ENCODE assay signal across 15 cellular contexts in the genomic region with DNA sequence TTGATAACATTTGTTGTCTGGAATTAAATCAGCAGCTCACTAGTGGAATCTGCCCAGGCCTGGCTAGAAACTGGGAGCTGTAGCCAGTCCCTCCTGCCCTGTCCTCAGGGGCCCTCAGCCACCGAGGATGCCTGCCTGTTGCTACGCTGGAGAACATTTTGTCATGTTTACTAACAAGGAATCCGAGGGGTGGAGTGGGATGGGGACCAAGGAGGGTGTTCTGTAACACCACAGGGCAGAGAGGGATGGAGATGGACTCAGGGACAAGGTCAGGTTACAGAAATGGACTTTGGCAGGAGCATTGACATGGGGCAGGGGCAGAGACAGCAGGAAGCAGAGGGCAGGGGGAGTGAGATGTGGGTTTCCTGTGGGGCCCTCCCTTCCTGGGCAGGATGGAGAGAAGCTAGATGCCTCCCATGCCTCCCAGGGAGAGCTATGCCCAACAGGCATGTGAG. TPM values are rescaled to one million over a fixed set of nuclear protein-coding genes. Genes with fewer than 3 reads are reported as not detected.
DNase-seq lines count a peak whose midpoint lies in the region; ATAC-seq and TF ChIP-seq lines count a peak whose summit lies in the region.
"Had no signal": no experiment of that assay in that cellular context is flagged by ENCODE, and none has a peak within 500 bp of the region (broad histone marks: within the 10 kb centered on the region; RNA-seq: fewer than 3 reads in every experiment).

No MANE protein-coding gene starts in this region.

- no peak for TF ChIP-seq EP300 in esophagus muscularis mucosa (IDR thresholded peaks at IDR 0.05)
- no peak for TF ChIP-seq EP300 in suprapubic skin (IDR thresholded peaks at IDR 0.05)

- peak; percentile 50 for DNase-seq in right atrium auricular region (ENCODE audit: low spot score)
- DNase-seq in left cardiac atrium = no peak
- DNase-seq in NCI-H69 (lab: John Stamatoyannopoulos, UW) = peak; percentile 15
- DNase-seq in esophagus muscularis mucosa (ENCODE audit: extremely low spot score) = peak; percentile 87
- peak in 1 of 2 donors; percentile 83 for DNase-seq in suprapubic skin (ENCODE audit: low spot score in 2 of 2)
- no peak for DNase-seq in GM03348 (ENCODE audit: low spot score)
- DNase-seq in hepatic stellate cell (ENCODE audit: low spot score) = no peak
- DNase-seq in mucosa of descending colon = no peak
- DNase-seq: activated gamma-delta T cell; aorta; NCI-H1092 treated with DMSO at 0.1 percent for 48 hours; NCI-H2107; NCI-H526; stimulated activated CD4-positive, alpha-beta T cell treated with anti-CD3 and anti-CD28 coated beads, Interleukin-2, amount 100 ng/mL, for 48 hours had no signal

- WGBS in esophagus muscularis mucosa = 44% methylated on average over 3 of the region's 3 CpGs
- WGBS in suprapubic skin = 33% methylated on average over 3 of the region's 3 CpGs

- H3K9me3 ChIP-seq in right atrium auricular region (no peaks in the 10 kb centered on the region), esophagus muscularis mucosa (no peaks in the 10 kb centered on the region), suprapubic skin (no peaks in the 10 kb centered on the region), mucosa of descending colon (no peaks in the 10 kb centered on the region)
- H3K9me3 ChIP-seq: SJSA1 had no signal

- intact Hi-C loops in left cardiac atrium (cut with DNase I) = loop anchor here in 1 of 2 donors (2.0 to 10.0 kb wide), 2 partner anchors 246 to 322 kb away; no protein-coding TSS in a partner anchor
- intact Hi-C loops in esophagus muscularis mucosa (cut with DNase I) = loop anchor here (10.0 kb wide), 1 partner anchor 106 kb away; no protein-coding TSS in a partner anchor
- intact Hi-C loops in mucosa of descending colon (cut with DNase I, micrococcal nuclease) = loop anchor here (5.0 kb wide), 2 partner anchors 323 to 328 kb away; no protein-coding TSS in a partner anchor

- H3K4me1 ChIP-seq in right atrium auricular region = peaks cover 0 to 20% of the 10 kb centered on the region in 2 donors
- H3K4me1 ChIP-seq in esophagus muscularis mucosa = peaks cover 0 to 23% (median 19%) of the 10 kb centered on the region in 4 donors
- H3K4me1 ChIP-seq in suprapubic skin = peaks cover 39% of the 10 kb centered on the region
- H3K4me1 ChIP-seq in mucosa of descending colon (ENCODE audit: low read depth) = no peaks in the 10 kb centered on the region

- H3K4me3 ChIP-seq in right atrium auricular region (no peak overlapping the region), esophagus muscularis mucosa (no peak overlapping the region), suprapubic skin (no peak overlapping the region), mucosa of descending colon (no peak overlapping the region)
- H3K4me3 ChIP-seq: SJSA1 had no signal

- TF ChIP-seq POLR2A in esophagus muscularis mucosa (IDR thresholded peaks at IDR 0.05; ENCODE audit: low read depth) = no peak
- TF ChIP-seq POLR2A in suprapubic skin (IDR thresholded peaks at IDR 0.05) = no peak

- H3K27ac ChIP-seq in right atrium auricular region (peak overlapping the region in 1 of 2 donors; percentile 40), esophagus muscularis mucosa (replicated peaks in 1 of 4) (no peak overlapping the region), suprapubic skin (peak overlapping the region; percentile 75)
- H3K27ac ChIP-seq: SJSA1 had no signal

- H3K36me3 ChIP-seq in right atrium auricular region = no peaks in the 10 kb centered on the region
- H3K36me3 ChIP-seq in esophagus muscularis mucosa = no peaks in the 10 kb centered on the region
- no peaks in the 10 kb centered on the region for H3K36me3 ChIP-seq in suprapubic skin
- no peaks in the 10 kb centered on the region for H3K36me3 ChIP-seq in mucosa of descending colon (ENCODE audit: low read depth)
- H3K36me3 ChIP-seq: SJSA1 had no signal

- no peak for TF ChIP-seq CTCF in right atrium auricular region (IDR thresholded peaks at IDR 0.05)
- no peak for TF ChIP-seq CTCF in esophagus muscularis mucosa (IDR thresholded peaks at IDR 0.05)
- no peak for TF ChIP-seq CTCF in suprapubic skin (IDR thresholded peaks at IDR 0.05)
- TF ChIP-seq CTCF in mucosa of descending colon (IDR thresholded peaks at IDR 0.05) = no peak

- no peaks in the 10 kb centered on the region for H3K27me3 ChIP-seq in right atrium auricular region
- H3K27me3 ChIP-seq in esophagus muscularis mucosa = no peaks in the 10 kb centered on the region
- no peaks in the 10 kb centered on the region for H3K27me3 ChIP-seq in suprapubic skin
- H3K27me3 ChIP-seq: SJSA1 had no signal

- ATAC-seq in left cardiac atrium (no peak), mucosa of descending colon (no peak)

RNA-seq across cellular contexts. Expression of a gene that starts 45.8 kb away (rescaled TPM):
- total RNA-seq in right atrium auricular region (1 to 10 TPM; 2.8 to 5.3 TPM), left cardiac atrium (1 to 10 TPM; 4.4 to 4.7 TPM), esophagus muscularis mucosa (1 to 10 TPM; 3.8 to 7.5 (median 5.1) TPM), suprapubic skin (10 to 100 TPM; 23.5 to 51.7 (median 27.4) TPM), mucosa of descending colon (10 to 100 TPM in 2 of 3 donors, 1 to 10 TPM in 1; 7.2 to 16.2 (median 10.6) TPM)

Comparison
In these comparisons a context has a peak if more than half of its experiments do, and no peak if none do; other contexts are left out.
1. DNase-seq: peak in right atrium auricular region (single experiment), NCI-H69 (single experiment) and esophagus muscularis mucosa (single experiment); none in left cardiac atrium (single experiment), GM03348 (single experiment), hepatic stellate cell (single experiment) and mucosa of descending colon (0 of 3).